17 cellular contexts compared by ENCODE assay signal in genomic region chrX:71216446-71216845, GRCh38. TPM values are rescaled to one million over a fixed set of nuclear protein-coding genes. Genes with fewer than 3 reads are reported as not detected.
DNase-seq lines count a peak whose midpoint lies in the region; ATAC-seq and TF ChIP-seq lines count a peak whose summit lies in the region.
"Had no signal": no experiment of that assay in that cellular context is flagged by ENCODE, and none has a peak within 500 bp of the region (broad histone marks: within the 10 kb centered on the region; RNA-seq: fewer than 3 reads in every experiment).

No MANE protein-coding gene starts in this region.

- no peaks in the 10 kb centered on the region for H3K79me2 ChIP-seq in hepatocyte

- no peak for TF ChIP-seq POLR2A in stomach (IDR thresholded peaks at IDR 0.05)

- H3K27me3 ChIP-seq in hepatocyte (no peaks in the 10 kb centered on the region), stomach (peaks cover 0 to 10% (median 0%) of the 10 kb centered on the region in 3 donors)
- no peaks in the 10 kb centered on the region for H3K27me3 ChIP-seq in CD4-positive, alpha-beta T cell (ENCODE audit: control insufficient read depth, insufficient read depth, low read length)
- H3K27me3 ChIP-seq: ascending aorta had no signal

- H3K9me3 ChIP-seq in hepatocyte (ENCODE audit: low read depth) (no peaks in the 10 kb centered on the region), stomach (no peaks in the 10 kb centered on the region)
- H3K9me3 ChIP-seq in CD4-positive, alpha-beta T cell (ENCODE audit: control insufficient read depth, low read length), result no peaks in the 10 kb centered on the region
- H3K9me3 ChIP-seq: ascending aorta had no signal

- POLR2A ChIA-PET in CD4-positive, alpha-beta T cell (lab: Charles Lee), result interaction anchor here (1.8 kb wide), 1 partner anchor 149 kb away, joined by 6 read pairs; the partner anchor contains the start of gene TAF1

- no peaks in the 10 kb centered on the region for H4K20me1 ChIP-seq in hepatocyte (ENCODE audit: insufficient read depth, poor library complexity, severe bottlenecking)

- intact Hi-C loops in stomach (cut with DNase I; ENCODE audit: low total_unique reads), result no loop called here
- intact Hi-C loops in CD4-positive, alpha-beta T cell (cut with DNase I, micrococcal nuclease), result no loop called here

- ATAC-seq in CD4-positive, alpha-beta T cell (ENCODE audit: poor library complexity), result no peak
- ATAC-seq: activated T-helper 17 cell treated with anti-CD3 and anti-CD28 coated beads, Interleukin-2, amount 50 U/mL, for 72 hours had no signal

- WGBS in hepatocyte (ENCODE audit: low lambda C conversion rate, missing lambda C conversion rate), result 48% methylated on average over 6 of the region's 6 CpGs
- 16 to 40% (median 16%) methylated on average over 6 of the region's 6 CpGs for WGBS in stomach, 5 donors

- no peaks in the 10 kb centered on the region for H3K27me3 Mint-ChIP-seq in CD4-positive, alpha-beta T cell

- peak; percentile 17 for DNase-seq in NCI-H1105 (lab: John Stamatoyannopoulos, UW)
- peak; percentile 11 for DNase-seq in NCI-H510A (lab: John Stamatoyannopoulos, UW)
- DNase-seq in hepatocyte (ENCODE audit: low spot score), result no peak
- DNase-seq in stomach, result no peak
- DNase-seq in putamen (ENCODE audit: low spot score), result no peak
- DNase-seq in NCI-H187 (lab: John Stamatoyannopoulos, UW), result no peak
- DNase-seq in CD4-positive, alpha-beta T cell, result no peak
- DNase-seq: activated CD4-positive, alpha-beta T cell treated with anti-CD3 and anti-CD28 coated beads, Interleukin-2, amount 50 U/mL, for 4 hours; foreskin melanocyte; GDM1; NCI-H524 treated with DMSO at 0.1 percent for 48 hours; Right ventricle myocardium superior; T1000 had no signal

- H3K4me1 ChIP-seq in hepatocyte (ENCODE audit: insufficient read depth) (peaks cover 5% of the 10 kb centered on the region), stomach (no peaks in the 10 kb centered on the region)
- H3K4me1 ChIP-seq: ascending aorta had no signal

- no peak overlapping the region for H2AFZ ChIP-seq in hepatocyte

- H3K4me2 ChIP-seq in hepatocyte, result peak overlapping the region; percentile 64

- H3K4me3 ChIP-seq in hepatocyte, result no peak overlapping the region
- H3K4me3 ChIP-seq in stomach, result peak overlapping the region in 3 of 4 donors; percentile 20 to 35 (median 28)
- H3K4me3 ChIP-seq: ascending aorta had no signal

- H3K9me2 ChIP-seq in hepatocyte (replicated peaks; ENCODE audit: insufficient read depth), result no peaks in the 10 kb centered on the region

- H3K36me3 ChIP-seq in hepatocyte (replicated peaks; ENCODE audit: insufficient read depth, low read depth) (no peaks in the 10 kb centered on the region), stomach (no peaks in the 10 kb centered on the region)
- H3K36me3 ChIP-seq: ascending aorta had no signal

- H3K36me3 Mint-ChIP-seq in CD4-positive, alpha-beta T cell (ENCODE audit: low read depth), result no peaks in the 10 kb centered on the region

- no peak overlapping the region for H3K4me3 Mint-ChIP-seq in CD4-positive, alpha-beta T cell
- H3K4me3 Mint-ChIP-seq: activated T-helper 17 cell treated with anti-CD3 and anti-CD28 coated beads, Interleukin-2, amount 50 U/mL, for 72 hours had no signal

- H3K9me3 Mint-ChIP-seq in CD4-positive, alpha-beta T cell, result no peaks in the 10 kb centered on the region
- H3K9me3 Mint-ChIP-seq: activated T-helper 17 cell treated with anti-CD3 and anti-CD28 coated beads, Interleukin-2, amount 50 U/mL, for 72 hours had no signal

- CTCF ChIA-PET in CD4-positive, alpha-beta T cell (lab: Charles Lee), result no interaction called here

- TF ChIP-seq CTCF in hepatocyte (IDR thresholded peaks at IDR 0.05; ENCODE audit: poor library complexity), result no peak
- TF ChIP-seq CTCF in stomach (IDR thresholded peaks at IDR 0.05), result no peak
- TF ChIP-seq CTCF in CD4-positive, alpha-beta T cell (IDR thresholded peaks at IDR 0.05), result no peak

- H3K27ac ChIP-seq in hepatocyte, result peak overlapping the region; percentile 66
- H3K27ac ChIP-seq in stomach, result peak overlapping the region in 2 of 5 donors; percentile 34 to 36
- no peak overlapping the region for H3K27ac ChIP-seq in CD4-positive, alpha-beta T cell (ENCODE audit: low read depth, low read length)
- H3K27ac ChIP-seq: ascending aorta, C4-2B had no signal

- peaks cover 6% of the 10 kb centered on the region for H3K4me1 Mint-ChIP-seq in CD4-positive, alpha-beta T cell (ENCODE audit: low read depth)
- H3K4me1 Mint-ChIP-seq: activated T-helper 17 cell treated with anti-CD3 and anti-CD28 coated beads, Interleukin-2, amount 50 U/mL, for 72 hours had no signal

- H3K27ac Mint-ChIP-seq in CD4-positive, alpha-beta T cell, result no peak overlapping the region
- H3K27ac Mint-ChIP-seq: activated T-helper 17 cell treated with anti-CD3 and anti-CD28 coated beads, Interleukin-2, amount 50 U/mL, for 72 hours had no signal

- no peak for TF ChIP-seq EP300 in stomach (IDR thresholded peaks at IDR 0.05)

RNA-seq across cellular contexts. Expression of gene GJB1, which starts 6.6 kb away (rescaled TPM):
- total RNA-seq in hepatocyte (95.4 and 103 TPM in 2 replicates), stomach (10 to 100 TPM in 1 of 5 donors, 1 to 10 TPM in 2, not detected in 2; 6.6 to 39.7 (median 8.1) TPM)
- polyA plus RNA-seq in hepatocyte (82.6 and 98.2 TPM in 2 replicates), stomach (10 to 100 TPM in 1 of 3 donors, 1 to 10 TPM in 2; 6.6 to 18.4 (median 7.3) TPM)
- total RNA-seq in CD4-positive, alpha-beta T cell, result not detected
- total RNA-seq: ascending aorta, mononuclear cell, Right ventricle myocardium superior had no signal

RNA-seq across cellular contexts. Expression of gene ZMYM3, which starts 37.5 kb away (rescaled TPM):
- total RNA-seq in hepatocyte (25.0 and 26.2 TPM in 2 replicates), stomach (10 to 100 TPM in 4 of 5 donors, 1 to 10 TPM in 1; 4.9 to 53.6 (median 15.2) TPM)
- polyA plus RNA-seq in hepatocyte (10.5 and 15.1 TPM in 2 replicates), stomach (1 to 10 TPM; 2.9 to 7.4 (median 4.2) TPM)
- 10 to 100 TPM; 16.7 to 17.6 TPM for total RNA-seq in CD4-positive, alpha-beta T cell

Comparison
In these comparisons a context has a peak if more than half of its experiments do, and no peak if none do; other contexts are left out.
1. DNase-seq: peak in NCI-H1105 (single experiment) and NCI-H510A (single experiment); none in hepatocyte (single experiment), stomach (single experiment), putamen (single experiment), NCI-H187 (0 of 2) and CD4-positive, alpha-beta T cell (0 of 10).